ENCODE assay signal across 8 cellular contexts in genomic region chr20:34705383-34706021, GRCh38. TPM values are rescaled to one million over a fixed set of nuclear protein-coding genes. Genes with fewer than 3 reads are reported as not detected.
A peak's percentile ranks its signal among the peaks of the same experiment; 100 is the strongest.
DNase-seq lines count a peak whose midpoint lies in the region; ATAC-seq and TF ChIP-seq lines count a peak whose summit lies in the region.

No MANE protein-coding gene starts in this region.

- H3K4me3 Mint-ChIP-seq in activated CD4-positive, alpha-beta T cell treated with anti-CD3 and anti-CD28 coated beads, Interleukin-2, amount 10 ng/mL, durations not matched to agents 7 days and 5 days = peak overlapping the region; percentile 85

- H3K27me3 Mint-ChIP-seq in activated CD4-positive, alpha-beta T cell treated with anti-CD3 and anti-CD28 coated beads, Interleukin-2, amount 10 ng/mL, durations not matched to agents 7 days and 5 days = peaks cover 11% of the 10 kb centered on the region

- no peaks in the 10 kb centered on the region for H3K27me3 ChIP-seq in PC-3 (ENCODE audit: low read length)

- BruUV-seq in PC-3 (replicated peaks; lab: Mats Ljungman, UMichigan) = no TSS peak

- peak; percentile 17 for DNase-seq in activated CD4-positive, alpha-beta T cell treated with anti-CD3 and anti-CD28 coated beads, Interleukin-2, amount 10 ng/mL, durations not matched to agents 7 days and 5 days
- DNase-seq in activated CD4-positive, alpha-beta T cell treated with anti-CD3 and anti-CD28 coated beads, Interleukin-2, amount 50 U/mL, for 48 hours = no peak
- DNase-seq in PC-3 (peak; percentile 56), ecto neural progenitor cell (ENCODE audit: low spot score) (peak; percentile 50), mucosa of descending colon (peak; percentile 72 to 73 (median 73)), KG1 (lab: John Stamatoyannopoulos, UW) (no peak)

- no peak overlapping the region for H3K27ac ChIP-seq in PC-3 (ENCODE audit: low read length)

- H3K9me3 ChIP-seq in PC-3 (ENCODE audit: low read length) (no peaks in the 10 kb centered on the region), mucosa of descending colon (no peaks in the 10 kb centered on the region)

- no peak overlapping the region for H2AFZ ChIP-seq in PC-3 (ENCODE audit: low read length)

- no peaks in the 10 kb centered on the region for H4K20me1 ChIP-seq in PC-3 (ENCODE audit: low read length)

- CTCF ChIA-PET in activated CD4-positive, alpha-beta T cell treated with anti-CD3 and anti-CD28 coated beads, Interleukin-2, amount 10 ng/mL, durations not matched to agents 7 days and 5 days (lab: Charles Lee) = interaction anchor here (0.5 to 3.3 kb wide), 9 partner anchors 11 to 393 kb away, joined by 3 to 14 read pairs (median 3); partner anchors contain the start of gene DYNLRB1
- CTCF ChIA-PET in PC-3 (lab: Charles Lee) = interaction anchor here (0.6 to 1.4 kb wide), 5 partner anchors 40 to 152 kb away, joined by 3 to 10 read pairs (median 4); no protein-coding TSS in a partner anchor

- peaks cover 35% of the 10 kb centered on the region for H3K4me1 Mint-ChIP-seq in activated CD4-positive, alpha-beta T cell treated with anti-CD3 and anti-CD28 coated beads, Interleukin-2, amount 10 ng/mL, durations not matched to agents 7 days and 5 days

- peak overlapping the region; percentile 100 for H3K4me2 ChIP-seq in PC-3 (ENCODE audit: low read length)

- TF ChIP-seq CTCF in PC-3 (conservative IDR thresholded peaks at IDR 0.05; ENCODE audit: low read depth, low read length) = 0 out of 2 replicates have a peak, but pooled peaks have one; percentile 9
- TF ChIP-seq CTCF in mucosa of descending colon (IDR thresholded peaks at IDR 0.05) = peak; percentile 7

- ATAC-seq in PC-3 = peak; percentile 4; the same call in 1 of the 2 replicates
- peak; percentile 48 for ATAC-seq in mucosa of descending colon
- no peak for ATAC-seq in HG02938 (IDR thresholded peaks at IDR 0.05; ENCODE audit: unreplicated experiment)
- ATAC-seq in GM18502 (IDR thresholded peaks at IDR 0.05; ENCODE audit: poor library complexity, unreplicated experiment) = no peak

- H3K4me1 ChIP-seq in PC-3 (ENCODE audit: insufficient read depth, low read length) (peaks cover 24% of the 10 kb centered on the region), mucosa of descending colon (ENCODE audit: low read depth) (peaks cover 37% of the 10 kb centered on the region)

- H3K4me3 ChIP-seq in PC-3 (ENCODE audit: low read length) = no peak overlapping the region
- no peak overlapping the region for H3K4me3 ChIP-seq in mucosa of descending colon

- no peaks in the 10 kb centered on the region for H3K9me3 Mint-ChIP-seq in activated CD4-positive, alpha-beta T cell treated with anti-CD3 and anti-CD28 coated beads, Interleukin-2, amount 10 ng/mL, durations not matched to agents 7 days and 5 days

- intact Hi-C loops in PC-3 (cut with micrococcal nuclease) = no loop called here
- intact Hi-C loops in mucosa of descending colon (cut with DNase I, micrococcal nuclease) = loop anchor here in 1 of 2 donors (5.0 kb wide), 1 partner anchor 128 kb away; no protein-coding TSS in a partner anchor

- H3K36me3 Mint-ChIP-seq in activated CD4-positive, alpha-beta T cell treated with anti-CD3 and anti-CD28 coated beads, Interleukin-2, amount 10 ng/mL, durations not matched to agents 7 days and 5 days (ENCODE audit: low read depth) = no peaks in the 10 kb centered on the region

- H3K9me2 ChIP-seq in PC-3 (replicated peaks; ENCODE audit: low read length) = no peaks in the 10 kb centered on the region

- H3K79me2 ChIP-seq in PC-3 (ENCODE audit: low read length) = no peaks in the 10 kb centered on the region

- no peak overlapping the region for H3K9ac ChIP-seq in PC-3 (ENCODE audit: low read length)

- peak overlapping the region; percentile 93 for H3K27ac Mint-ChIP-seq in activated CD4-positive, alpha-beta T cell treated with anti-CD3 and anti-CD28 coated beads, Interleukin-2, amount 10 ng/mL, durations not matched to agents 7 days and 5 days

- no peaks in the 10 kb centered on the region for H3F3A ChIP-seq in PC-3 (ENCODE audit: low read length, unreplicated experiment)

- POLR2A ChIA-PET in activated CD4-positive, alpha-beta T cell treated with anti-CD3 and anti-CD28 coated beads, Interleukin-2, amount 10 ng/mL, durations not matched to agents 7 days and 5 days (lab: Charles Lee) = interaction anchor here (0.7 kb wide), 1 partner anchor 87 kb away, joined by 3 read pairs; no protein-coding TSS in a partner anchor
- POLR2A ChIA-PET in PC-3 (lab: Charles Lee; ENCODE audit: unreplicated experiment) = interaction anchor here (0.7 kb wide), 1 partner anchor 126 kb away, joined by 5 read pairs; no protein-coding TSS in a partner anchor

- H3K36me3 ChIP-seq in PC-3 (ENCODE audit: low read depth, low read length) = no peaks in the 10 kb centered on the region
- H3K36me3 ChIP-seq in mucosa of descending colon (ENCODE audit: low read depth) = no peaks in the 10 kb centered on the region

RNA-seq across cellular contexts. Expression of gene TP53INP2, which starts 1.4 kb away (rescaled TPM):
- 1 to 10 TPM; 1.3 to 2.6 TPM for total RNA-seq in activated CD4-positive, alpha-beta T cell treated with anti-CD3 and anti-CD28 coated beads, Interleukin-2, amount 10 ng/mL, durations not matched to agents 7 days and 5 days
- total RNA-seq in PC-3 (2014; rRNA removed) (2.1 and 3.3 TPM in 2 replicates), mucosa of descending colon (100 to 1,000 TPM in 2 of 3 donors, 10 to 100 TPM in 1; 65.9 to 155 (median 114) TPM)

RNA-seq across cellular contexts. Expression of gene PIGU, which starts 28.6 kb away (rescaled TPM):
- 10 to 100 TPM; 18.7 to 21.6 TPM for total RNA-seq in activated CD4-positive, alpha-beta T cell treated with anti-CD3 and anti-CD28 coated beads, Interleukin-2, amount 10 ng/mL, durations not matched to agents 7 days and 5 days
- 24.5 and 27.9 TPM in 2 replicates for total RNA-seq in PC-3 (2014; rRNA removed)
- total RNA-seq in mucosa of descending colon = 10 to 100 TPM; 14.4 to 26.3 (median 24.3) TPM

Comparison
In these comparisons a context has a peak if more than half of its experiments do, and no peak if none do; other contexts are left out.
1. DNase-seq: peak in activated CD4-positive, alpha-beta T cell treated with anti-CD3 and anti-CD28 coated beads, Interleukin-2, amount 10 ng/mL, durations not matched to agents 7 days and 5 days (single experiment), PC-3 (single experiment), ecto neural progenitor cell (single experiment) and mucosa of descending colon (3 of 3); none in activated CD4-positive, alpha-beta T cell treated with anti-CD3 and anti-CD28 coated beads, Interleukin-2, amount 50 U/mL, for 48 hours (0 of 2) and KG1 (single experiment).
2. ATAC-seq: peak in PC-3 (single experiment) and mucosa of descending colon (single experiment); none in HG02938 (single experiment) and GM18502 (single experiment).
3. RNA of gene TP53INP2, which starts 1.4 kb away (total RNA-seq): 65.9 to 155 TPM in mucosa of descending colon; 1.3 to 2.6 TPM in activated CD4-positive, alpha-beta T cell treated with anti-CD3 and anti-CD28 coated beads, Interleukin-2, amount 10 ng/mL, durations not matched to agents 7 days and 5 days and 2.1 to 3.3 TPM in PC-3; every median in the first group is over 10 times any median in the second.